ENCODE assay signal across 8 cellular contexts in genomic region chr12:122981587-122982493, GRCh38. TPM values are rescaled to one million over a fixed set of nuclear protein-coding genes. Genes with fewer than 3 reads are reported as not detected.
DNase-seq lines count a peak whose midpoint lies in the region; ATAC-seq and TF ChIP-seq lines count a peak whose summit lies in the region.

No MANE protein-coding gene starts in this region.

- H3K27ac Mint-ChIP-seq in chondrocyte (ENCODE audit: unreplicated experiment) = peak overlapping the region; percentile 79
- H3K27ac Mint-ChIP-seq in naive thymus-derived CD4-positive, alpha-beta T cell = peak overlapping the region; percentile 19 to 91 (median 80)

- no peaks in the 10 kb centered on the region for H3F3A ChIP-seq in MM.1S (ENCODE audit: insufficient read depth, low read length)

- H3K4me1 Mint-ChIP-seq in chondrocyte (ENCODE audit: low read depth) = peaks cover 60% of the 10 kb centered on the region
- H3K4me1 Mint-ChIP-seq in naive thymus-derived CD4-positive, alpha-beta T cell = peaks cover 32 to 64% (median 44%) of the 10 kb centered on the region in 7 donors

- peak overlapping the region; percentile 97 for H3K9ac ChIP-seq in BLaER1
- H3K9ac ChIP-seq in MM.1S (ENCODE audit: low read length) = peak overlapping the region; percentile 75

- POLR2A ChIA-PET in naive thymus-derived CD4-positive, alpha-beta T cell (lab: Charles Lee) = interaction anchor here (0.6 to 3.3 kb wide), 13 partner anchors 10 to 1150 kb away, joined by 3 to 11 read pairs (median 3); partner anchors contain the start of genes MPHOSPH9, MTRFR and PITPNM2

- no peaks in the 10 kb centered on the region for H3K9me3 Mint-ChIP-seq in chondrocyte (ENCODE audit: low read depth)
- peaks cover 0 to 7% (median 0%) of the 10 kb centered on the region in 11 donors for H3K9me3 Mint-ChIP-seq in naive thymus-derived CD4-positive, alpha-beta T cell

- no peak for DNase-seq in MM.1S
- no peak for DNase-seq in chondrocyte (ENCODE audit: low spot score)
- DNase-seq in naive thymus-derived CD4-positive, alpha-beta T cell = no peak
- no peak for DNase-seq in activated gamma-delta T cell (lab: John Stamatoyannopoulos, UW)
- no peak for DNase-seq in NCI-H82 treated with DMSO at 0.1 percent for 48 hours (lab: John Stamatoyannopoulos, UW; ENCODE audit: unreplicated experiment)
- no peak for DNase-seq in HuH-7.5 (ENCODE audit: low spot score)

- CTCF ChIA-PET in naive thymus-derived CD4-positive, alpha-beta T cell (lab: Charles Lee) = interaction anchor here (0.9 to 1.4 kb wide), 2 partner anchors 93 to 257 kb away, joined by 3 to 4 read pairs; no protein-coding TSS in a partner anchor

- H3K36me3 ChIP-seq in BLaER1 = peaks cover 72% of the 10 kb centered on the region
- H3K36me3 ChIP-seq in MM.1S (replicated peaks; ENCODE audit: insufficient read depth, low read length) = no peaks in the 10 kb centered on the region
- H3K36me3 ChIP-seq in naive thymus-derived CD4-positive, alpha-beta T cell (ENCODE audit: control insufficient read depth in 2 of 3, insufficient read depth in 3 of 3, low read length in 3 of 3) = peaks cover 0 to 54% (median 3%) of the 10 kb centered on the region in 3 experiments

- H3K4me2 ChIP-seq in BLaER1 = peak overlapping the region; percentile 97
- H3K4me2 ChIP-seq in MM.1S (ENCODE audit: low read depth, low read length) = peak overlapping the region; percentile 62; the same call in 1 of the 2 replicates

- H3K27me3 ChIP-seq in BLaER1 (no peaks in the 10 kb centered on the region), MM.1S (replicated peaks; ENCODE audit: insufficient read depth, low read length) (no peaks in the 10 kb centered on the region)
- no peaks in the 10 kb centered on the region for H3K27me3 ChIP-seq in naive thymus-derived CD4-positive, alpha-beta T cell (ENCODE audit: control insufficient read depth in 2 of 2, insufficient read depth in 2 of 2, low read length in 2 of 2)

- no peaks in the 10 kb centered on the region for H3K27me3 Mint-ChIP-seq in chondrocyte (ENCODE audit: low read depth)
- no peaks in the 10 kb centered on the region for H3K27me3 Mint-ChIP-seq in naive thymus-derived CD4-positive, alpha-beta T cell

- H3K27ac ChIP-seq in BLaER1 = peak overlapping the region; percentile 95
- H3K27ac ChIP-seq in MM.1S (ENCODE audit: low read length) = no peak overlapping the region
- H3K27ac ChIP-seq in naive thymus-derived CD4-positive, alpha-beta T cell (ENCODE audit: low read depth, low read length) = peak overlapping the region; percentile 81

- H3K4me1 ChIP-seq in BLaER1 (peaks cover 72% of the 10 kb centered on the region), MM.1S (ENCODE audit: low read length) (no peaks in the 10 kb centered on the region)
- peaks cover 26 to 33% of the 10 kb centered on the region in 2 donors for H3K4me1 ChIP-seq in naive thymus-derived CD4-positive, alpha-beta T cell (ENCODE audit: control insufficient read depth in 2 of 2, insufficient read depth in 2 of 2, low read length in 2 of 2)

- H3K4me3 Mint-ChIP-seq in chondrocyte (ENCODE audit: unreplicated experiment) = peak overlapping the region; percentile 90
- H3K4me3 Mint-ChIP-seq in naive thymus-derived CD4-positive, alpha-beta T cell = peak overlapping the region; percentile 85 to 95 (median 90)

- H4K20me1 ChIP-seq in BLaER1 (peaks cover 55% of the 10 kb centered on the region), MM.1S (ENCODE audit: insufficient read depth, low read length) (no peaks in the 10 kb centered on the region)

- no peaks in the 10 kb centered on the region for H3K36me3 Mint-ChIP-seq in chondrocyte (ENCODE audit: low read depth)
- peaks cover 0 to 16% (median 3%) of the 10 kb centered on the region in 5 donors for H3K36me3 Mint-ChIP-seq in naive thymus-derived CD4-positive, alpha-beta T cell

- H2AFZ ChIP-seq in MM.1S (ENCODE audit: low read length) = no peak overlapping the region

- H3K9me2 ChIP-seq in MM.1S (replicated peaks; ENCODE audit: insufficient read depth, low read length) = no peaks in the 10 kb centered on the region

- H3K9me3 ChIP-seq in BLaER1 (no peaks in the 10 kb centered on the region), MM.1S (replicated peaks; ENCODE audit: insufficient read depth, low read length) (no peaks in the 10 kb centered on the region)
- H3K9me3 ChIP-seq in naive thymus-derived CD4-positive, alpha-beta T cell (ENCODE audit: control insufficient read depth in 2 of 3, low read length in 3 of 3) = no peaks in the 10 kb centered on the region

- ATAC-seq in naive thymus-derived CD4-positive, alpha-beta T cell = no peak
- ATAC-seq in GM18867 (IDR thresholded peaks at IDR 0.05; ENCODE audit: unreplicated experiment) = no peak

- intact Hi-C loops in naive thymus-derived CD4-positive, alpha-beta T cell (cut with micrococcal nuclease) = loop anchor here (2.0 kb wide), 2 partner anchors 15 to 169 kb away; partner anchors contain the start of genes ABCB9 (in 1 of the 2) and PITPNM2 (in 1 of the 2)

- H3K79me2 ChIP-seq in MM.1S (ENCODE audit: low read length) = peaks cover 24% of the 10 kb centered on the region

- TF ChIP-seq CTCF in MM.1S (IDR thresholded peaks at IDR 0.05; ENCODE audit: low read length) (no peak), chondrocyte (IDR thresholded peaks at IDR 0.05) (no peak)

- peak overlapping the region; percentile 99 for H3K4me3 ChIP-seq in BLaER1
- H3K4me3 ChIP-seq in MM.1S (ENCODE audit: low read length) = peak overlapping the region; percentile 74
- H3K4me3 ChIP-seq in naive thymus-derived CD4-positive, alpha-beta T cell (ENCODE audit: low read length) = peak overlapping the region; percentile 84

RNA-seq across cellular contexts. Expression of gene ARL6IP4, which starts 1.4 kb away (rescaled TPM):
- total RNA-seq in chondrocyte = 145 to 165 TPM (median 146 TPM) in 3 replicates
- 100 to 1,000 TPM; 137 to 189 (median 169) TPM for total RNA-seq in naive thymus-derived CD4-positive, alpha-beta T cell
- polyA plus RNA-seq in naive thymus-derived CD4-positive, alpha-beta T cell = 100 to 1,000 TPM; 201 to 295 TPM

RNA-seq across cellular contexts. Expression of gene OGFOD2, which starts 6.8 kb away (rescaled TPM):
- total RNA-seq in chondrocyte = 12.0 to 13.7 TPM (median 13.5 TPM) in 3 replicates
- total RNA-seq in naive thymus-derived CD4-positive, alpha-beta T cell = 10 to 100 TPM; 17.4 to 49.1 (median 27.2) TPM
- 10 to 100 TPM; 16.8 to 19.5 TPM for polyA plus RNA-seq in naive thymus-derived CD4-positive, alpha-beta T cell

RNA-seq across cellular contexts. Expression of gene ABCB9, which starts 15.6 kb away (rescaled TPM):
- 12.9 to 21.6 TPM (median 14.2 TPM) in 3 replicates for total RNA-seq in chondrocyte
- 1 to 10 TPM; 6.2 to 8.9 (median 7.1) TPM for total RNA-seq in naive thymus-derived CD4-positive, alpha-beta T cell
- polyA plus RNA-seq in naive thymus-derived CD4-positive, alpha-beta T cell = 1 to 10 TPM in 1 of 2 donors, under 1 TPM in 1; 0.74 to 1.5 TPM
